Comparison of ENCODE assay signal across 7 cellular contexts in genomic region chr17:28645576-28645939, GRCh38. TPM values are rescaled to one million over a fixed set of nuclear protein-coding genes. Genes with fewer than 3 reads are reported as not detected.
DNase-seq lines count a peak whose midpoint lies in the region; ATAC-seq and TF ChIP-seq lines count a peak whose summit lies in the region.

No MANE protein-coding gene starts in this region.

- CTCF ChIA-PET in activated CD4-positive, alpha-beta memory T cell treated with anti-CD3 and anti-CD28 coated beads for 36 hours (lab: Charles Lee): interaction anchor here (0.6 to 8.0 kb wide), 15 partner anchors 12 to 308 kb away, joined by 3 to 94 read pairs (median 4); partner anchors contain the start of genes PROCA1, RPL23A, RSKR and SDF2

- DNase-seq in HFFc6 (no peak), retina (no peak), mesenteric fat pad (ENCODE audit: low spot score) (no peak)
- peak; percentile 28 for DNase-seq in activated CD4-positive, alpha-beta memory T cell treated with anti-CD3 and anti-CD28 coated beads for 36 hours
- no peak for DNase-seq in stimulated activated naive B cell treated with anti-CD40 and anti-IgM and Interleukin-4, amounts not matched to agents 10 μg/mL and 1 μg/mL and 100 μg/mL, for 72 hours

- TF ChIP-seq CTCF in HFFc6 (IDR thresholded peaks at IDR 0.05): no peak

- no peaks in the 10 kb centered on the region for H3K9me3 Mint-ChIP-seq in HFFc6
- no peaks in the 10 kb centered on the region for H3K9me3 Mint-ChIP-seq in activated CD4-positive, alpha-beta memory T cell treated with anti-CD3 and anti-CD28 coated beads for 36 hours
- no peaks in the 10 kb centered on the region for H3K9me3 Mint-ChIP-seq in stimulated activated naive B cell treated with anti-CD40 and anti-IgM and Interleukin-4, amounts not matched to agents 10 μg/mL and 1 μg/mL and 100 μg/mL, for 72 hours

- POLR2A ChIA-PET in activated CD4-positive, alpha-beta memory T cell treated with anti-CD3 and anti-CD28 coated beads for 36 hours (lab: Charles Lee): interaction anchor here (0.7 to 4.3 kb wide), 13 partner anchors 11 to 166 kb away, joined by 3 to 32 read pairs (median 3); partner anchors contain the start of genes NEK8, PIGS, PROCA1 and RPL23A

- H3K27me3 Mint-ChIP-seq in HFFc6 (ENCODE audit: insufficient read depth): no peaks in the 10 kb centered on the region; the same call in 1 of the 2 replicates
- no peaks in the 10 kb centered on the region for H3K27me3 Mint-ChIP-seq in activated CD4-positive, alpha-beta memory T cell treated with anti-CD3 and anti-CD28 coated beads for 36 hours
- H3K27me3 Mint-ChIP-seq in stimulated activated naive B cell treated with anti-CD40 and anti-IgM and Interleukin-4, amounts not matched to agents 10 μg/mL and 1 μg/mL and 100 μg/mL, for 72 hours: no peaks in the 10 kb centered on the region

- peak overlapping the region; percentile 74 for H3K4me3 Mint-ChIP-seq in HFFc6
- peak overlapping the region; percentile 83 for H3K4me3 Mint-ChIP-seq in activated CD4-positive, alpha-beta memory T cell treated with anti-CD3 and anti-CD28 coated beads for 36 hours
- peak overlapping the region; percentile 92 to 94 for H3K4me3 Mint-ChIP-seq in stimulated activated naive B cell treated with anti-CD40 and anti-IgM and Interleukin-4, amounts not matched to agents 10 μg/mL and 1 μg/mL and 100 μg/mL, for 72 hours

- H3K4me1 Mint-ChIP-seq in HFFc6 (ENCODE audit: low read depth): peaks cover 35% of the 10 kb centered on the region
- peaks cover 37% of the 10 kb centered on the region for H3K4me1 Mint-ChIP-seq in activated CD4-positive, alpha-beta memory T cell treated with anti-CD3 and anti-CD28 coated beads for 36 hours (ENCODE audit: low read depth)
- peaks cover 25 to 44% of the 10 kb centered on the region in 2 donors for H3K4me1 Mint-ChIP-seq in stimulated activated naive B cell treated with anti-CD40 and anti-IgM and Interleukin-4, amounts not matched to agents 10 μg/mL and 1 μg/mL and 100 μg/mL, for 72 hours

- peak overlapping the region; percentile 65 for H3K4me3 ChIP-seq in iPS-11a (ENCODE audit: low read depth, low read length)

- peak overlapping the region; percentile 89 for H3K27ac Mint-ChIP-seq in HFFc6
- peak overlapping the region; percentile 86 for H3K27ac Mint-ChIP-seq in activated CD4-positive, alpha-beta memory T cell treated with anti-CD3 and anti-CD28 coated beads for 36 hours
- peak overlapping the region; percentile 95 for H3K27ac Mint-ChIP-seq in stimulated activated naive B cell treated with anti-CD40 and anti-IgM and Interleukin-4, amounts not matched to agents 10 μg/mL and 1 μg/mL and 100 μg/mL, for 72 hours

- ATAC-seq in stimulated activated naive B cell treated with anti-CD40 and anti-IgM and Interleukin-4, amounts not matched to agents 10 μg/mL and 1 μg/mL and 100 μg/mL, for 72 hours (replicated peaks): peak; percentile 2 to 3
- ATAC-seq in GM19455 (IDR thresholded peaks at IDR 0.05; ENCODE audit: unreplicated experiment): no peak

- peaks cover 27% of the 10 kb centered on the region for H3K36me3 Mint-ChIP-seq in HFFc6 (ENCODE audit: low read depth)
- peaks cover 30% of the 10 kb centered on the region for H3K36me3 Mint-ChIP-seq in activated CD4-positive, alpha-beta memory T cell treated with anti-CD3 and anti-CD28 coated beads for 36 hours
- H3K36me3 Mint-ChIP-seq in stimulated activated naive B cell treated with anti-CD40 and anti-IgM and Interleukin-4, amounts not matched to agents 10 μg/mL and 1 μg/mL and 100 μg/mL, for 72 hours: peaks cover 30 to 47% of the 10 kb centered on the region in 2 donors

- intact Hi-C loops in activated CD4-positive, alpha-beta memory T cell treated with anti-CD3 and anti-CD28 coated beads for 36 hours (cut with micrococcal nuclease): loop anchor here (1.0 to 10.0 kb wide), 8 partner anchors 17 to 469 kb away; partner anchors contain the start of genes DHRS13, NEK8, PHF12 and PROCA1

RNA-seq across cellular contexts. Expression of gene BLTP2, which starts 0.6 kb away (rescaled TPM):
- total RNA-seq in HFFc6 (2021; fragmentation: NEBNext Ultra II Directional; extraction: Animal tissue kit (Norgen Biotek cat#: 25700)): 100 to 1,000 TPM; 111 to 158 (median 134) TPM
- total RNA-seq in activated CD4-positive, alpha-beta memory T cell treated with anti-CD3 and anti-CD28 coated beads for 36 hours: 100 to 1,000 TPM; 127 to 133 TPM
- total RNA-seq in mesenteric fat pad: 163 TPM

RNA-seq across cellular contexts. Expression of gene SDF2, which starts 16.1 kb away (rescaled TPM):
- total RNA-seq in HFFc6 (2021; fragmentation: NEBNext Ultra II Directional; extraction: Animal tissue kit (Norgen Biotek cat#: 25700)): 10 to 100 TPM; 65.8 to 96.8 (median 71.5) TPM
- total RNA-seq in activated CD4-positive, alpha-beta memory T cell treated with anti-CD3 and anti-CD28 coated beads for 36 hours: 10 to 100 TPM; 38.4 to 43.5 TPM
- total RNA-seq in mesenteric fat pad: 41.8 TPM

RNA-seq across cellular contexts. Expression of gene SUPT6H, which starts 16.4 kb away (rescaled TPM):
- 10 to 100 TPM; 72.7 to 79.7 (median 74.0) TPM for total RNA-seq in HFFc6 (2021; fragmentation: NEBNext Ultra II Directional; extraction: Animal tissue kit (Norgen Biotek cat#: 25700))
- total RNA-seq in activated CD4-positive, alpha-beta memory T cell treated with anti-CD3 and anti-CD28 coated beads for 36 hours: 10 to 100 TPM; 59.4 to 65.9 TPM
- total RNA-seq in mesenteric fat pad: 76.6 TPM

RNA-seq across cellular contexts. Expression of gene RSKR, which starts 31.6 kb away (rescaled TPM):
- total RNA-seq in HFFc6 (2021; fragmentation: NEBNext Ultra II Directional; extraction: Animal tissue kit (Norgen Biotek cat#: 25700)): 1 to 10 TPM; 3.2 to 4.3 (median 3.5) TPM
- total RNA-seq in activated CD4-positive, alpha-beta memory T cell treated with anti-CD3 and anti-CD28 coated beads for 36 hours: 10 to 100 TPM; 14.2 to 17.5 TPM
- total RNA-seq in mesenteric fat pad: 7.6 TPM

RNA-seq across cellular contexts. Expression of gene SPAG5, which starts 46.7 kb away (rescaled TPM):
- total RNA-seq in HFFc6 (2021; fragmentation: NEBNext Ultra II Directional; extraction: Animal tissue kit (Norgen Biotek cat#: 25700)): 10 to 100 TPM; 29.2 to 73.3 (median 69.4) TPM
- total RNA-seq in activated CD4-positive, alpha-beta memory T cell treated with anti-CD3 and anti-CD28 coated beads for 36 hours: 100 to 1,000 TPM; 153 to 159 TPM
- total RNA-seq in mesenteric fat pad: 3.1 TPM
